In genomic region chr18:77106331-77106730, GRCh38 we compare ENCODE assay signal across 9 cellular contexts. TPM values are rescaled to one million over a fixed set of nuclear protein-coding genes. Genes with fewer than 3 reads are reported as not detected.
A peak's percentile ranks its signal among the peaks of the same experiment; 100 is the strongest.
DNase-seq lines count a peak whose midpoint lies in the region; ATAC-seq, FAIRE-seq and TF ChIP-seq lines count a peak whose summit lies in the region.
"Had no signal": no experiment of that assay in that cellular context is flagged by ENCODE, and none has a peak within 500 bp of the region (broad histone marks: within the 10 kb centered on the region; RNA-seq: fewer than 3 reads in every experiment).

No MANE protein-coding gene starts in this region.

- peak; percentile 73 for FAIRE-seq in GM18507 (lab: Jason Lieb, UNC)
- FAIRE-seq: TTC549 had no signal

- DNase-seq in GM18507 (ENCODE audit: extremely low spot score, insufficient read length, low read depth) (no peak), amniotic epithelial cell (ENCODE audit: low read depth) (peak; percentile 81), C1 segment of cervical spinal cord (lab: John Stamatoyannopoulos, UW) (no peak), dorsolateral prefrontal cortex (no peak)
- peak; percentile 64 for DNase-seq in activated CD4-positive, CD25-positive, alpha-beta regulatory T cell treated with anti-CD3 and anti-CD28 coated beads, Interleukin-2, amount 50 U/mL, for 16 hours (ENCODE audit: low read depth, low spot score)
- DNase-seq in stimulated activated CD4-positive, alpha-beta T cell treated with anti-CD3 and anti-CD28 coated beads, Interleukin-2, amount 100 ng/mL, for 24 hours = peak; percentile 70 to 72

- no peak overlapping the region for H3K27ac ChIP-seq in dorsolateral prefrontal cortex

- TF ChIP-seq CTCF in dorsolateral prefrontal cortex (IDR thresholded peaks at IDR 0.05 in 54 of 56, conservative IDR thresholded peaks at IDR 0.05 in 2 of 56; ENCODE audit: low read depth in 1 of 56, partially characterized antibody in 56 of 56) = no peak

- H3K4me3 ChIP-seq in dorsolateral prefrontal cortex = no peak overlapping the region

- intact Hi-C loops in dorsolateral prefrontal cortex (cut with DNase I) = no loop called here

- H3K27me3 ChIP-seq in dorsolateral prefrontal cortex = peaks cover 0 to 2% (median 0%) of the 10 kb centered on the region in 45 donors

- no peak for ATAC-seq in GM19395 (IDR thresholded peaks at IDR 0.05; ENCODE audit: unreplicated experiment)
- no peak for ATAC-seq in HG03378 (IDR thresholded peaks at IDR 0.05; ENCODE audit: unreplicated experiment)

RNA-seq across cellular contexts. Expression of gene MBP, which starts 26.3 kb away (rescaled TPM):
- over 10,000 TPM in 20 of 120 experiments, 1,000 to 10,000 TPM in 99, 100 to 1,000 TPM in 1; 632 to 18,605 (median 5,065) TPM for total RNA-seq in dorsolateral prefrontal cortex

Comparison
In these comparisons a context has a peak if more than half of its experiments do, and no peak if none do; other contexts are left out.
1. DNase-seq: peak in activated CD4-positive, CD25-positive, alpha-beta regulatory T cell treated with anti-CD3 and anti-CD28 coated beads, Interleukin-2, amount 50 U/mL, for 16 hours (single experiment), amniotic epithelial cell (single experiment) and stimulated activated CD4-positive, alpha-beta T cell treated with anti-CD3 and anti-CD28 coated beads, Interleukin-2, amount 100 ng/mL, for 24 hours (2 of 2); none in GM18507 (single experiment), C1 segment of cervical spinal cord (0 of 14) and dorsolateral prefrontal cortex (0 of 10).